1 cellular context compared by ENCODE assay signal in the genomic region with DNA sequence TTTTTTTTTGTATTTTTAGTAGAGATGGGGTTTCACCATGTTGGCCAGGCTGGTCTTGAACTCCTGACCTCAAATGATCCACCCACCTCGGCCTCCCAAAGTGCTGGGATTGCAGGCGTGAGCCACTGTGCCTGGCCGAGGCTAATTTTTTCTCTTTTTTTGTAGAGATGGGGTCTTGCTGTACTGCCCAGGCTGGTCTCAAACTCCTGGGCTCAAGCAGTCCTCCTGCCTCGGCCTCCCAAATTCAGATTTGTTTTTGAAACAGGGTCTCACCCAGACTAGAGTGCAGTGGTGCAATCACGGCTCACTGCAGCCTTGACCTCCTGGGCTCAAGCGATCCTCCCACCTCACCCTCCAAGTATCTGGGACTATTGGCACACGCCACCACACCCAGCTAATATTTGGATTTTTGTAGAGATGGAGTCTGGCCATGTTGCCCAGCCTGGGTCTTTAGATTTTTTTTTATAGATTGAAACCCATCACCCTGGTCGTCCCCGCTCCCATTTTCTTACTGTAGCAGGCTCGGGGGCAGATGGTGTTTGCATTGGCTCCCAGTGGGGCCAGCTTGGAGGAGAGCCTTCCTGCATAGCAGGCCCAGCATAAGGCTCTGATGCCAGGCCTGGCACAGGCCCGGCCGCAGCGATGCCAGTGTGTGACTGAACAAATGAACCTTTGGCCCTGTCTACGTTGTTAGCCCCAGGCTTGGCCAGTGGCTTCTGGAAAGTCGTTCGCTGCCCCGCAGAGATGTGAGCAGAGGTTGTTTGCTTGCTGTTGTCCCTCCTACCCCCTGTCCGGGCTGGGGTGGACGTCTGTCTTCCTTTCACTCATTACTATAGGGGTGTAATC.
TF ChIP-seq lines count a peak whose summit lies in the region.

No MANE protein-coding gene starts in this region.

TF ChIP-seq in HepG2, 621 proteins besides CTCF, POLR2A, EP300 and RAD21:
- TF ChIP-seq RBFOX2 (IDR thresholded peaks at IDR 0.05; ENCODE audit: low read depth, low read length) (no peak), REL (CRISPR knock-in tag; conservative IDR thresholded peaks at IDR 0.05) (no peak), AGO2 (optimal IDR thresholded peaks at IDR 0.05; ENCODE audit: low read depth, low read length) (peak; percentile 54), ZNF253 (CRISPR knock-in tag; IDR thresholded peaks at IDR 0.05; ENCODE audit: borderline replicate concordance) (no peak), ETV5 (CRISPR knock-in tag; IDR thresholded peaks at IDR 0.05; ENCODE audit: borderline replicate concordance) (no peak), ZFX (CRISPR knock-in tag; IDR thresholded peaks at IDR 0.05; ENCODE audit: low read depth) (no peak), ARNTL (CRISPR knock-in tag; IDR thresholded peaks at IDR 0.05) (no peak), ZSCAN31 (CRISPR knock-in tag; IDR thresholded peaks at IDR 0.05; ENCODE audit: low read depth) (no peak), FOXJ3 (CRISPR knock-in tag; IDR thresholded peaks at IDR 0.05; ENCODE audit: borderline replicate concordance) (no peak), CCDC6 (CRISPR knock-in tag; IDR thresholded peaks at IDR 0.05) (no peak), ZMYM4 (CRISPR knock-in tag; IDR thresholded peaks at IDR 0.05) (no peak), SP4 (CRISPR knock-in tag; IDR thresholded peaks at IDR 0.05) (no peak), ZNF879 (CRISPR knock-in tag; IDR thresholded peaks at IDR 0.05) (no peak), BCL6 (CRISPR knock-in tag; IDR thresholded peaks at IDR 0.05) (no peak), ZNF572 (CRISPR knock-in tag; IDR thresholded peaks at IDR 0.05) (0 out of 2 replicates have a peak, but pooled peaks have one; percentile 26), SMAD1 (CRISPR knock-in tag; IDR thresholded peaks at IDR 0.05; ENCODE audit: borderline replicate concordance, low read depth) (no peak), ZNF224 (CRISPR knock-in tag; IDR thresholded peaks at IDR 0.05) (no peak), HNRNPUL1 (IDR thresholded peaks at IDR 0.05; ENCODE audit: low read depth, low read length) (no peak), MAZ (IDR thresholded peaks at IDR 0.05; ENCODE audit: borderline replicate concordance, low read depth, low read length) (no peak), MAZ (CRISPR knock-in tag; IDR thresholded peaks at IDR 0.05; ENCODE audit: low read depth) (no peak), SP1 (IDR thresholded peaks at IDR 0.05) (no peak), SP1 (CRISPR knock-in tag; IDR thresholded peaks at IDR 0.05) (no peak), DR1 (CRISPR knock-in tag; IDR thresholded peaks at IDR 0.05) (no peak), KDM1A (CRISPR knock-in tag; IDR thresholded peaks at IDR 0.05) (no peak), ZNF121 (CRISPR knock-in tag; IDR thresholded peaks at IDR 0.05) (peak; percentile 86), NR2C2 (CRISPR knock-in tag; IDR thresholded peaks at IDR 0.05; ENCODE audit: borderline replicate concordance) (no peak), POLR2AphosphoS5 (IDR thresholded peaks at IDR 0.05; ENCODE audit: low read depth, low read length) (0 out of 2 replicates have a peak, but pooled peaks have one; percentile 17), ZNF775 (CRISPR knock-in tag; IDR thresholded peaks at IDR 0.05; ENCODE audit: borderline replicate concordance) (no peak)
- TF ChIP-seq, protein P1, sequence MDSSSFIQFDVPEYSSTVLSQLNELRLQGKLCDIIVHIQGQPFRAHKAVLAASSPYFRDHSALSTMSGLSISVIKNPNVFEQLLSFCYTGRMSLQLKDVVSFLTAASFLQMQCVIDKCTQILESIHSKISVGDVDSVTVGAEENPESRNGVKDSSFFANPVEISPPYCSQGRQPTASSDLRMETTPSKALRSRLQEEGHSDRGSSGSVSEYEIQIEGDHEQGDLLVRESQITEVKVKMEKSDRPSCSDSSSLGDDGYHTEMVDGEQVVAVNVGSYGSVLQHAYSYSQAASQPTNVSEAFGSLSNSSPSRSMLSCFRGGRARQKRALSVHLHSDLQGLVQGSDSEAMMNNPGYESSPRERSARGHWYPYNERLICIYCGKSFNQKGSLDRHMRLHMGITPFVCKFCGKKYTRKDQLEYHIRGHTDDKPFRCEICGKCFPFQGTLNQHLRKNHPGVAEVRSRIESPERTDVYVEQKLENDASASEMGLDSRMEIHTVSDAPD (CRISPR knock-in tag; IDR thresholded peaks at IDR 0.05), result no peak
- TF ChIP-seq, protein P2, sequence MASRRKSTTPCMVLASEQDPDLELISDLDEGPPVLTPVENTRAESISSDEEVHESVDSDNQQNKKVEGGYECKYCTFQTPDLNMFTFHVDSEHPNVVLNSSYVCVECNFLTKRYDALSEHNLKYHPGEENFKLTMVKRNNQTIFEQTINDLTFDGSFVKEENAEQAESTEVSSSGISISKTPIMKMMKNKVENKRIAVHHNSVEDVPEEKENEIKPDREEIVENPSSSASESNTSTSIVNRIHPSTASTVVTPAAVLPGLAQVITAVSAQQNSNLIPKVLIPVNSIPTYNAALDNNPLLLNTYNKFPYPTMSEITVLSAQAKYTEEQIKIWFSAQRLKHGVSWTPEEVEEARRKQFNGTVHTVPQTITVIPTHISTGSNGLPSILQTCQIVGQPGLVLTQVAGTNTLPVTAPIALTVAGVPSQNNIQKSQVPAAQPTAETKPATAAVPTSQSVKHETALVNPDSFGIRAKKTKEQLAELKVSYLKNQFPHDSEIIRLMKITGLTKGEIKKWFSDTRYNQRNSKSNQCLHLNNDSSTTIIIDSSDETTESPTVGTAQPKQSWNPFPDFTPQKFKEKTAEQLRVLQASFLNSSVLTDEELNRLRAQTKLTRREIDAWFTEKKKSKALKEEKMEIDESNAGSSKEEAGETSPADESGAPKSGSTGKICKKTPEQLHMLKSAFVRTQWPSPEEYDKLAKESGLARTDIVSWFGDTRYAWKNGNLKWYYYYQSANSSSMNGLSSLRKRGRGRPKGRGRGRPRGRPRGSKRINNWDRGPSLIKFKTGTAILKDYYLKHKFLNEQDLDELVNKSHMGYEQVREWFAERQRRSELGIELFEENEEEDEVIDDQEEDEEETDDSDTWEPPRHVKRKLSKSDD (CRISPR knock-in tag; IDR thresholded peaks at IDR 0.05; ENCODE audit: low read depth), result no peak
- TF ChIP-seq, protein P3, sequence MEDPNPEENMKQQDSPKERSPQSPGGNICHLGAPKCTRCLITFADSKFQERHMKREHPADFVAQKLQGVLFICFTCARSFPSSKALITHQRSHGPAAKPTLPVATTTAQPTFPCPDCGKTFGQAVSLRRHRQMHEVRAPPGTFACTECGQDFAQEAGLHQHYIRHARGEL (CRISPR knock-in tag; IDR thresholded peaks at IDR 0.05), result no peak
- TF ChIP-seq, protein P4, sequence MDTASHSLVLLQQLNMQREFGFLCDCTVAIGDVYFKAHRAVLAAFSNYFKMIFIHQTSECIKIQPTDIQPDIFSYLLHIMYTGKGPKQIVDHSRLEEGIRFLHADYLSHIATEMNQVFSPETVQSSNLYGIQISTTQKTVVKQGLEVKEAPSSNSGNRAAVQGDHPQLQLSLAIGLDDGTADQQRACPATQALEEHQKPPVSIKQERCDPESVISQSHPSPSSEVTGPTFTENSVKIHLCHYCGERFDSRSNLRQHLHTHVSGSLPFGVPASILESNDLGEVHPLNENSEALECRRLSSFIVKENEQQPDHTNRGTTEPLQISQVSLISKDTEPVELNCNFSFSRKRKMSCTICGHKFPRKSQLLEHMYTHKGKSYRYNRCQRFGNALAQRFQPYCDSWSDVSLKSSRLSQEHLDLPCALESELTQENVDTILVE (CRISPR knock-in tag; IDR thresholded peaks at IDR 0.05), result no peak
- TF ChIP-seq, protein P5, sequence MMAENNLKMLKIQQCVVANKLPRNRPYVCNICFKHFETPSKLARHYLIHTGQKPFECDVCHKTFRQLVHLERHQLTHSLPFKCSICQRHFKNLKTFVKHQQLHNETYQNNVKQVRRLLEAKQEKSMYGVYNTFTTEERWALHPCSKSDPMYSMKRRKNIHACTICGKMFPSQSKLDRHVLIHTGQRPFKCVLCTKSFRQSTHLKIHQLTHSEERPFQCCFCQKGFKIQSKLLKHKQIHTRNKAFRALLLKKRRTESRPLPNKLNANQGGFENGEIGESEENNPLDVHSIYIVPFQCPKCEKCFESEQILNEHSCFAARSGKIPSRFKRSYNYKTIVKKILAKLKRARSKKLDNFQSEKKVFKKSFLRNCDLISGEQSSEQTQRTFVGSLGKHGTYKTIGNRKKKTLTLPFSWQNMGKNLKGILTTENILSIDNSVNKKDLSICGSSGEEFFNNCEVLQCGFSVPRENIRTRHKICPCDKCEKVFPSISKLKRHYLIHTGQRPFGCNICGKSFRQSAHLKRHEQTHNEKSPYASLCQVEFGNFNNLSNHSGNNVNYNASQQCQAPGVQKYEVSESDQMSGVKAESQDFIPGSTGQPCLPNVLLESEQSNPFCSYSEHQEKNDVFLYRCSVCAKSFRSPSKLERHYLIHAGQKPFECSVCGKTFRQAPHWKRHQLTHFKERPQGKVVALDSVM (CRISPR knock-in tag; IDR thresholded peaks at IDR 0.05), result peak; percentile 37; the same call in 1 of the 2 replicates
